Comparison of ENCODE assay signal across 8 cellular contexts in genomic region chr6:132937466-132937906, GRCh38.
DNase-seq lines count a peak whose midpoint lies in the region; ATAC-seq and TF ChIP-seq lines count a peak whose summit lies in the region.

No MANE protein-coding gene starts in this region.

- H3K4me3 Mint-ChIP-seq in nephron progenitor cell: no peak overlapping the region

- peaks cover 54% of the 10 kb centered on the region for H3K4me1 Mint-ChIP-seq in nephron progenitor cell

- H4K20me1 ChIP-seq in OCI-LY3 (ENCODE audit: insufficient read depth, low read length): no peaks in the 10 kb centered on the region

- peaks cover 19% of the 10 kb centered on the region for H3K9me3 Mint-ChIP-seq in nephron progenitor cell

- ATAC-seq in HG02571 (IDR thresholded peaks at IDR 0.05; ENCODE audit: unreplicated experiment): no peak
- no peak for ATAC-seq in aorta (ENCODE audit: low FRiP score)

- peak overlapping the region; percentile 61; the same call in 1 of the 2 replicates for H2AFZ ChIP-seq in OCI-LY3 (ENCODE audit: low read depth, low read length)

- peak overlapping the region; percentile 59 for H3K4me3 ChIP-seq in OCI-LY3 (ENCODE audit: low read length)
- no peak overlapping the region for H3K4me3 ChIP-seq in aorta (ENCODE audit: low read length in 2 of 2)

- no peaks in the 10 kb centered on the region for H3K79me2 ChIP-seq in OCI-LY3 (ENCODE audit: low read length)

- no peaks in the 10 kb centered on the region for H3K27me3 Mint-ChIP-seq in nephron progenitor cell (ENCODE audit: low read depth, poor library complexity)

- 0 out of 2 replicates have a peak, but pooled peaks cover 3% of the 10 kb centered on the region for H3K4me1 ChIP-seq in OCI-LY3 (ENCODE audit: low read length)
- no peaks in the 10 kb centered on the region for H3K4me1 ChIP-seq in aorta (ENCODE audit: control insufficient read depth in 1 of 2, insufficient read depth in 2 of 2, low read length in 2 of 2)

- H3K27ac Mint-ChIP-seq in nephron progenitor cell: no peak overlapping the region

- no peaks in the 10 kb centered on the region for H3K36me3 Mint-ChIP-seq in nephron progenitor cell (ENCODE audit: low read depth)

- no peak overlapping the region for H3K27ac ChIP-seq in OCI-LY3 (ENCODE audit: low read length)
- no peak overlapping the region for H3K27ac ChIP-seq in aorta (ENCODE audit: low read depth in 1 of 2, low read length in 2 of 2)

- H3K9me3 ChIP-seq in OCI-LY3 (ENCODE audit: insufficient read depth, low read length) (no peaks in the 10 kb centered on the region), aorta (ENCODE audit: control insufficient read depth, low read length) (no peaks in the 10 kb centered on the region)

- intact Hi-C loops in aorta (cut with DNase I): no loop called here

- DNase-seq in DMS53 treated with DMSO at 0.1 percent for 48 hours (lab: John Stamatoyannopoulos, UW; ENCODE audit: unreplicated experiment) (peak; percentile 60), HuH-7.5 (ENCODE audit: low spot score) (peak; percentile 57), dermis microvascular lymphatic vessel endothelial cell (ENCODE audit: low read depth in 2 of 2) (peak; percentile 9 to 39), nephron progenitor cell (peak; percentile 73), aorta (no peak)
- no peak for DNase-seq in activated CD4-positive, CD25-positive, alpha-beta regulatory T cell treated with anti-CD3 and anti-CD28 coated beads, Interleukin-2, amount 50 U/mL, for 72 hours

- peak overlapping the region; percentile 60 for H3K4me2 ChIP-seq in OCI-LY3 (ENCODE audit: low read length)

- TF ChIP-seq CTCF in OCI-LY3 (IDR thresholded peaks at IDR 0.05; ENCODE audit: low read depth, low read length) (peak; percentile 69), nephron progenitor cell (IDR thresholded peaks at IDR 0.05) (peak; percentile 71)

- H3K36me3 ChIP-seq in OCI-LY3 (replicated peaks; ENCODE audit: low read depth, low read length): no peaks in the 10 kb centered on the region
- H3K36me3 ChIP-seq in aorta (ENCODE audit: control insufficient read depth in 1 of 2, insufficient read depth in 2 of 2, low read length in 1 of 2): no peaks in the 10 kb centered on the region

- H3K9ac ChIP-seq in OCI-LY3 (ENCODE audit: low read length): no peak overlapping the region

- H3K27me3 ChIP-seq in OCI-LY3 (ENCODE audit: low read depth, low read length): no peaks in the 10 kb centered on the region
- H3K27me3 ChIP-seq in aorta (ENCODE audit: control insufficient read depth in 1 of 2, insufficient read depth in 2 of 2, low read length in 1 of 2): peaks cover 0 to 2% of the 10 kb centered on the region in 2 donors

- WGBS in aorta, 2 donors: 16 to 20% methylated on average over 5 of the region's 5 CpGs

Comparison
In these comparisons a context has a peak if more than half of its experiments do, and no peak if none do; other contexts are left out.
1. DNase-seq: peak in DMS53 treated with DMSO at 0.1 percent for 48 hours (single experiment), HuH-7.5 (single experiment), dermis microvascular lymphatic vessel endothelial cell (2 of 2) and nephron progenitor cell (single experiment); none in aorta (0 of 2) and activated CD4-positive, CD25-positive, alpha-beta regulatory T cell treated with anti-CD3 and anti-CD28 coated beads, Interleukin-2, amount 50 U/mL, for 72 hours (single experiment).